Comparison of ENCODE assay signal across 8 cellular contexts in genomic region chr19:58477130-58477529, GRCh38. TPM values are rescaled to one million over a fixed set of nuclear protein-coding genes. Genes with fewer than 3 reads are reported as not detected.
DNase-seq lines count a peak whose midpoint lies in the region; ATAC-seq and TF ChIP-seq lines count a peak whose summit lies in the region.
"Had no signal": no experiment of that assay in that cellular context is flagged by ENCODE, and none has a peak within 500 bp of the region (broad histone marks: within the 10 kb centered on the region; RNA-seq: fewer than 3 reads in every experiment).

No MANE protein-coding gene starts in this region.

- intact Hi-C loops in activated T-helper 1 cell treated with anti-CD3 and anti-CD28 coated beads, Interleukin-12 subunit alpha, Interleukin-12 subunit beta, Interleukin-2, Interleukin-4 antibody, amounts not matched to agents 30 ng/mL and 10 ng/mL and 1 ng/mL, durations not matched to agents 14 hours and 24 hours and 36 hours (cut with micrococcal nuclease): loop anchor here (2.0 kb wide), 1 partner anchor 150 kb away; the partner anchor contains the start of gene ZSCAN22

- H3K4me3 ChIP-seq in HEK293 (ENCODE audit: low read depth, low read length) (no peak overlapping the region; the same call in 1 of the 2 replicates), iPS-18c (ENCODE audit: insufficient read depth, low read depth, low read length) (peak overlapping the region; percentile 64; the same call in 1 of the 2 replicates)

- no peak for DNase-seq in activated T-helper 1 cell treated with anti-CD3 and anti-CD28 coated beads, Interleukin-12 subunit alpha, Interleukin-12 subunit beta, Interleukin-2, Interleukin-4 antibody, amounts not matched to agents 30 ng/mL and 10 ng/mL and 1 ng/mL, durations not matched to agents 14 hours and 24 hours and 36 hours (ENCODE audit: low spot score)
- no peak for DNase-seq in A172 (ENCODE audit: low spot score)
- DNase-seq in stimulated activated CD4-positive, alpha-beta T cell treated with anti-CD3 and anti-CD28 coated beads, Interleukin-4, amount 100 ng/mL, for 24 hours: no peak

- peaks cover 12% of the 10 kb centered on the region for H3K36me3 Mint-ChIP-seq in activated T-helper 1 cell treated with anti-CD3 and anti-CD28 coated beads, Interleukin-12 subunit alpha, Interleukin-12 subunit beta, Interleukin-2, Interleukin-4 antibody, amounts not matched to agents 30 ng/mL and 10 ng/mL and 1 ng/mL, durations not matched to agents 14 hours and 24 hours and 36 hours (ENCODE audit: low read depth)
- peaks cover 29% of the 10 kb centered on the region for H3K36me3 Mint-ChIP-seq in stimulated activated memory B cell treated with anti-CD40 and anti-IgM and Interleukin-4, amounts not matched to agents 10 μg/mL and 1 μg/mL and 100 μg/mL, for 72 hours

- H3K9me3 Mint-ChIP-seq in activated T-helper 1 cell treated with anti-CD3 and anti-CD28 coated beads, Interleukin-12 subunit alpha, Interleukin-12 subunit beta, Interleukin-2, Interleukin-4 antibody, amounts not matched to agents 30 ng/mL and 10 ng/mL and 1 ng/mL, durations not matched to agents 14 hours and 24 hours and 36 hours: no peaks in the 10 kb centered on the region
- H3K9me3 Mint-ChIP-seq in stimulated activated memory B cell treated with anti-CD40 and anti-IgM and Interleukin-4, amounts not matched to agents 10 μg/mL and 1 μg/mL and 100 μg/mL, for 72 hours: no peaks in the 10 kb centered on the region

- peaks cover 12 to 56% of the 10 kb centered on the region in 2 experiments for H3K36me3 ChIP-seq in HEK293 (ENCODE audit: control insufficient read depth in 2 of 2, insufficient read depth in 1 of 2, low read length in 2 of 2)

- no peaks in the 10 kb centered on the region for H3K27me3 Mint-ChIP-seq in activated T-helper 1 cell treated with anti-CD3 and anti-CD28 coated beads, Interleukin-12 subunit alpha, Interleukin-12 subunit beta, Interleukin-2, Interleukin-4 antibody, amounts not matched to agents 30 ng/mL and 10 ng/mL and 1 ng/mL, durations not matched to agents 14 hours and 24 hours and 36 hours (ENCODE audit: insufficient read depth)
- no peaks in the 10 kb centered on the region for H3K27me3 Mint-ChIP-seq in stimulated activated memory B cell treated with anti-CD40 and anti-IgM and Interleukin-4, amounts not matched to agents 10 μg/mL and 1 μg/mL and 100 μg/mL, for 72 hours

- peak overlapping the region; percentile 69; the same call in 1 of the 2 replicates for H3K27ac ChIP-seq in HEK293 (ENCODE audit: extremely low read depth, low read depth, low read length)

- H3K27ac Mint-ChIP-seq in activated T-helper 1 cell treated with anti-CD3 and anti-CD28 coated beads, Interleukin-12 subunit alpha, Interleukin-12 subunit beta, Interleukin-2, Interleukin-4 antibody, amounts not matched to agents 30 ng/mL and 10 ng/mL and 1 ng/mL, durations not matched to agents 14 hours and 24 hours and 36 hours: peak overlapping the region; percentile 89
- H3K27ac Mint-ChIP-seq in stimulated activated memory B cell treated with anti-CD40 and anti-IgM and Interleukin-4, amounts not matched to agents 10 μg/mL and 1 μg/mL and 100 μg/mL, for 72 hours: peak overlapping the region; percentile 88

- TF ChIP-seq CTCF in HEK293 (tag by site-specific recombination; IDR thresholded peaks at IDR 0.05): no peak

- CTCF ChIA-PET in HEK293 (lab: Yijun Ruan, JAX): no interaction called here

- H3K9me3 ChIP-seq in HEK293 (ENCODE audit: control insufficient read depth, insufficient read depth, low read depth, low read length) (no peaks in the 10 kb centered on the region), iPS-18c (ENCODE audit: control insufficient read depth, insufficient read depth, low read length) (no peaks in the 10 kb centered on the region)

- H3K4me1 ChIP-seq in HEK293 (ENCODE audit: control insufficient read depth, insufficient read depth, low read length): peaks cover 7% of the 10 kb centered on the region; the same call in 1 of the 2 replicates

- H3K4me1 Mint-ChIP-seq in activated T-helper 1 cell treated with anti-CD3 and anti-CD28 coated beads, Interleukin-12 subunit alpha, Interleukin-12 subunit beta, Interleukin-2, Interleukin-4 antibody, amounts not matched to agents 30 ng/mL and 10 ng/mL and 1 ng/mL, durations not matched to agents 14 hours and 24 hours and 36 hours (ENCODE audit: low read depth): peaks cover 25% of the 10 kb centered on the region
- H3K4me1 Mint-ChIP-seq in stimulated activated memory B cell treated with anti-CD40 and anti-IgM and Interleukin-4, amounts not matched to agents 10 μg/mL and 1 μg/mL and 100 μg/mL, for 72 hours: peaks cover 38% of the 10 kb centered on the region

- peak overlapping the region; percentile 88 for H3K4me3 Mint-ChIP-seq in activated T-helper 1 cell treated with anti-CD3 and anti-CD28 coated beads, Interleukin-12 subunit alpha, Interleukin-12 subunit beta, Interleukin-2, Interleukin-4 antibody, amounts not matched to agents 30 ng/mL and 10 ng/mL and 1 ng/mL, durations not matched to agents 14 hours and 24 hours and 36 hours
- H3K4me3 Mint-ChIP-seq in stimulated activated memory B cell treated with anti-CD40 and anti-IgM and Interleukin-4, amounts not matched to agents 10 μg/mL and 1 μg/mL and 100 μg/mL, for 72 hours: peak overlapping the region; percentile 91

- no peak for ATAC-seq in stimulated activated memory B cell treated with anti-CD40 and anti-IgM and Interleukin-4, amounts not matched to agents 10 μg/mL and 1 μg/mL and 100 μg/mL, for 72 hours
- no peak for ATAC-seq in HG03159 (IDR thresholded peaks at IDR 0.05; ENCODE audit: unreplicated experiment)
- ATAC-seq: esophagus mucosa had no signal

- POLR2A ChIA-PET in HEK293 (lab: Yijun Ruan, JAX): interaction anchor here (1.0 to 1.5 kb wide), 3 partner anchors 26 to 114 kb away, joined by 4 read pairs; partner anchors contain the start of genes ZBTB45, ZNF324B and ZNF497

TF ChIP-seq in HEK293, 187 proteins besides CTCF, POLR2A, EP300 and RAD21 (continues in another document):
- TF ChIP-seq ZNF791 (tag by site-specific recombination; IDR thresholded peaks at IDR 0.05) (no peak), PATZ1 (tag by site-specific recombination; IDR thresholded peaks at IDR 0.05) (no peak), KLF8 (tag by site-specific recombination; IDR thresholded peaks at IDR 0.05) (no peak), ZNF776 (tag by site-specific recombination; IDR thresholded peaks at IDR 0.05; ENCODE audit: borderline replicate concordance) (no peak), ZNF701 (tag by site-specific recombination; IDR thresholded peaks at IDR 0.05) (no peak), HOXC10 (CRISPR knock-in tag; IDR thresholded peaks at IDR 0.05) (no peak), ZNF10 (tag by site-specific recombination; IDR thresholded peaks at IDR 0.05) (no peak), ELK4 (IDR thresholded peaks at IDR 0.05; ENCODE audit: borderline replicate concordance, low read depth, low read length) (no peak), ZNF404 (tag by site-specific recombination; IDR thresholded peaks at IDR 0.05) (no peak), REPIN1 (tag by site-specific recombination; IDR thresholded peaks at IDR 0.05; ENCODE audit: low read depth) (no peak)

RNA-seq across cellular contexts. Expression of gene ZNF446, which starts 1.0 kb away (rescaled TPM):
- 6.6 and 6.7 TPM in 2 replicates for total RNA-seq in activated T-helper 1 cell treated with anti-CD3 and anti-CD28 coated beads, Interleukin-12 subunit alpha, Interleukin-12 subunit beta, Interleukin-2, Interleukin-4 antibody, amounts not matched to agents 30 ng/mL and 10 ng/mL and 1 ng/mL, durations not matched to agents 14 hours and 24 hours and 36 hours
- total RNA-seq in A172 (2014; rRNA removed; shearing (Covaris generic)): 17.1 and 18.8 TPM in 2 replicates

RNA-seq across cellular contexts. Expression of gene ZNF324, which starts 10.2 kb away (rescaled TPM):
- 12.8 and 15.5 TPM in 2 replicates for total RNA-seq in activated T-helper 1 cell treated with anti-CD3 and anti-CD28 coated beads, Interleukin-12 subunit alpha, Interleukin-12 subunit beta, Interleukin-2, Interleukin-4 antibody, amounts not matched to agents 30 ng/mL and 10 ng/mL and 1 ng/mL, durations not matched to agents 14 hours and 24 hours and 36 hours
- total RNA-seq in A172 (2014; rRNA removed; shearing (Covaris generic)): 18.4 and 21.5 TPM in 2 replicates

RNA-seq across cellular contexts. Expression of gene ZNF324B, which starts 25.7 kb away (rescaled TPM):
- 14.3 and 15.1 TPM in 2 replicates for total RNA-seq in activated T-helper 1 cell treated with anti-CD3 and anti-CD28 coated beads, Interleukin-12 subunit alpha, Interleukin-12 subunit beta, Interleukin-2, Interleukin-4 antibody, amounts not matched to agents 30 ng/mL and 10 ng/mL and 1 ng/mL, durations not matched to agents 14 hours and 24 hours and 36 hours
- 9.9 and 12.1 TPM in 2 replicates for total RNA-seq in A172 (2014; rRNA removed; shearing (Covaris generic))

RNA-seq across cellular contexts. Expression of gene SLC27A5, which starts 34.7 kb away (rescaled TPM):
- 23.3 and 24.7 TPM in 2 replicates for total RNA-seq in activated T-helper 1 cell treated with anti-CD3 and anti-CD28 coated beads, Interleukin-12 subunit alpha, Interleukin-12 subunit beta, Interleukin-2, Interleukin-4 antibody, amounts not matched to agents 30 ng/mL and 10 ng/mL and 1 ng/mL, durations not matched to agents 14 hours and 24 hours and 36 hours
- 2.8 and 6.6 TPM in 2 replicates for total RNA-seq in A172 (2014; rRNA removed; shearing (Covaris generic))

RNA-seq across cellular contexts. Expression of gene ZNF132, which starts 37.2 kb away (rescaled TPM):
- total RNA-seq in activated T-helper 1 cell treated with anti-CD3 and anti-CD28 coated beads, Interleukin-12 subunit alpha, Interleukin-12 subunit beta, Interleukin-2, Interleukin-4 antibody, amounts not matched to agents 30 ng/mL and 10 ng/mL and 1 ng/mL, durations not matched to agents 14 hours and 24 hours and 36 hours: 3.4 and 3.5 TPM in 2 replicates
- 0.03 and 0.19 TPM in 2 replicates for total RNA-seq in A172 (2014; rRNA removed; shearing (Covaris generic))
